ENCODE assay signal across 9 cellular contexts in the genomic region with DNA sequence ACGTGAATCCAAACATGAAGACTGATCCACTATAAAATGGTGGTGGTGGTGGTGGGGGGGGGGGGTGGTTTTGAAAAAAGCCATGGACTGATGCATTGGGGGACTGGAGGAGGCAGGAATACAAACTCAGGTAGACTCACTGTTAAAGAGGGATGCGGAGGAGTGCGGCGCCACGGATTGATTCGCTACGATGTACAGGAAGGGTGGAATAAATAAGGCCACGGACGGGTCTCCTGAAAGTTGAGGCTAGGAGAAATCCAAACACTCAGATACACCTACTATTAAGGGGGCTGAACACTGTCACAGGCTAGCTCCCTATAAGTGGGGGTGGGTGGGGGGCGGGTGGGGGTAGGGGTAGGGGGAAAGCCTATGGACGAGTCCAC. TPM values are rescaled to one million over a fixed set of nuclear protein-coding genes. Genes with fewer than 3 reads are reported as not detected.
A peak's percentile ranks its signal among the peaks of the same experiment; 100 is the strongest.
DNase-seq lines count a peak whose midpoint lies in the region; ATAC-seq and TF ChIP-seq lines count a peak whose summit lies in the region.
"Had no signal": no experiment of that assay in that cellular context is flagged by ENCODE, and none has a peak within 500 bp of the region (broad histone marks: within the 10 kb centered on the region; RNA-seq: fewer than 3 reads in every experiment).

No MANE protein-coding gene starts in this region.

- H3K27ac ChIP-seq in suprapubic skin: peak overlapping the region; percentile 89

- no peaks in the 10 kb centered on the region for H3K9me3 ChIP-seq in suprapubic skin

- peaks cover 52% of the 10 kb centered on the region for H3K36me3 Mint-ChIP-seq in T-helper 2 cell treated with Interferon-gamma antibody and Interleukin-4, amounts not matched to agents 5 μg/mL and 100 μg/mL, for 36 hours (ENCODE audit: low read depth)
- H3K36me3 Mint-ChIP-seq in activated T-helper 1 cell treated with anti-CD3 and anti-CD28 coated beads, Interleukin-12 subunit alpha, Interleukin-12 subunit beta, Interleukin-2, Interleukin-4 antibody, amounts not matched to agents 30 ng/mL and 10 ng/mL and 1 ng/mL, durations not matched to agents 14 hours and 24 hours and 36 hours (ENCODE audit: low read depth): peaks cover 59% of the 10 kb centered on the region
- peaks cover 0 to 9% (median 9%) of the 10 kb centered on the region in 3 donors for H3K36me3 Mint-ChIP-seq in immature natural killer cell

- DNase-seq in T-helper 2 cell treated with Interferon-gamma antibody and Interleukin-4, amounts not matched to agents 5 μg/mL and 100 μg/mL, for 36 hours (ENCODE audit: low spot score): no peak
- DNase-seq in T-helper 2 cell (no peak), immature natural killer cell (no peak), suprapubic skin (ENCODE audit: low spot score in 2 of 2) (no peak), COR-L47 (lab: John Stamatoyannopoulos, UW) (no peak)
- DNase-seq in activated T-helper 1 cell treated with anti-CD3 and anti-CD28 coated beads, Interleukin-12 subunit alpha, Interleukin-12 subunit beta, Interleukin-2, Interleukin-4 antibody, amounts not matched to agents 30 ng/mL and 10 ng/mL and 1 ng/mL, durations not matched to agents 14 hours and 24 hours and 36 hours (ENCODE audit: low spot score): no peak
- DNase-seq in activated CD8-positive, alpha-beta memory T cell treated with anti-CD3 and anti-CD28 coated beads, Interleukin-2, amount 50 U/mL, for 4 hours: no peak

- peak overlapping the region; percentile 65 for H3K4me3 ChIP-seq in suprapubic skin

- intact Hi-C loops in activated T-helper 1 cell treated with anti-CD3 and anti-CD28 coated beads, Interleukin-12 subunit alpha, Interleukin-12 subunit beta, Interleukin-2, Interleukin-4 antibody, amounts not matched to agents 30 ng/mL and 10 ng/mL and 1 ng/mL, durations not matched to agents 14 hours and 24 hours and 36 hours (cut with micrococcal nuclease): loop anchor here (1.0 to 10.0 kb wide), 11 partner anchors 9 to 1285 kb away; a partner anchor contains a TSS

- no peaks in the 10 kb centered on the region for H3K27me3 ChIP-seq in suprapubic skin

- H3K9me3 Mint-ChIP-seq in T-helper 2 cell treated with Interferon-gamma antibody and Interleukin-4, amounts not matched to agents 5 μg/mL and 100 μg/mL, for 36 hours: no peaks in the 10 kb centered on the region
- no peaks in the 10 kb centered on the region for H3K9me3 Mint-ChIP-seq in activated T-helper 1 cell treated with anti-CD3 and anti-CD28 coated beads, Interleukin-12 subunit alpha, Interleukin-12 subunit beta, Interleukin-2, Interleukin-4 antibody, amounts not matched to agents 30 ng/mL and 10 ng/mL and 1 ng/mL, durations not matched to agents 14 hours and 24 hours and 36 hours
- no peaks in the 10 kb centered on the region for H3K9me3 Mint-ChIP-seq in immature natural killer cell

- no peaks in the 10 kb centered on the region for H3K27me3 Mint-ChIP-seq in T-helper 2 cell treated with Interferon-gamma antibody and Interleukin-4, amounts not matched to agents 5 μg/mL and 100 μg/mL, for 36 hours (ENCODE audit: low read depth)
- H3K27me3 Mint-ChIP-seq in activated T-helper 1 cell treated with anti-CD3 and anti-CD28 coated beads, Interleukin-12 subunit alpha, Interleukin-12 subunit beta, Interleukin-2, Interleukin-4 antibody, amounts not matched to agents 30 ng/mL and 10 ng/mL and 1 ng/mL, durations not matched to agents 14 hours and 24 hours and 36 hours (ENCODE audit: insufficient read depth): no peaks in the 10 kb centered on the region
- H3K27me3 Mint-ChIP-seq in immature natural killer cell (ENCODE audit: low read depth in 3 of 3): peaks cover 4 to 13% (median 5%) of the 10 kb centered on the region in 3 donors

- peaks cover 37% of the 10 kb centered on the region for H3K4me1 Mint-ChIP-seq in T-helper 2 cell treated with Interferon-gamma antibody and Interleukin-4, amounts not matched to agents 5 μg/mL and 100 μg/mL, for 36 hours (ENCODE audit: low read depth)
- peaks cover 68% of the 10 kb centered on the region for H3K4me1 Mint-ChIP-seq in activated T-helper 1 cell treated with anti-CD3 and anti-CD28 coated beads, Interleukin-12 subunit alpha, Interleukin-12 subunit beta, Interleukin-2, Interleukin-4 antibody, amounts not matched to agents 30 ng/mL and 10 ng/mL and 1 ng/mL, durations not matched to agents 14 hours and 24 hours and 36 hours (ENCODE audit: low read depth)
- peaks cover 24 to 26% of the 10 kb centered on the region in 2 donors for H3K4me1 Mint-ChIP-seq in immature natural killer cell

- peaks cover 11% of the 10 kb centered on the region for H3K4me1 ChIP-seq in suprapubic skin

- WGBS in suprapubic skin: 29% methylated on average over 11 of the region's 11 CpGs

- no peak for TF ChIP-seq POLR2A in suprapubic skin (IDR thresholded peaks at IDR 0.05)

- TF ChIP-seq CTCF in suprapubic skin (IDR thresholded peaks at IDR 0.05): no peak

- H3K27ac Mint-ChIP-seq in T-helper 2 cell treated with Interferon-gamma antibody and Interleukin-4, amounts not matched to agents 5 μg/mL and 100 μg/mL, for 36 hours: peak overlapping the region; percentile 86
- peak overlapping the region; percentile 95 for H3K27ac Mint-ChIP-seq in activated T-helper 1 cell treated with anti-CD3 and anti-CD28 coated beads, Interleukin-12 subunit alpha, Interleukin-12 subunit beta, Interleukin-2, Interleukin-4 antibody, amounts not matched to agents 30 ng/mL and 10 ng/mL and 1 ng/mL, durations not matched to agents 14 hours and 24 hours and 36 hours
- H3K27ac Mint-ChIP-seq in immature natural killer cell: peak overlapping the region in 5 of 6 donors; percentile 51 to 94 (median 71)

- ATAC-seq in HG02870 (IDR thresholded peaks at IDR 0.05; ENCODE audit: unreplicated experiment): no peak

- H3K4me3 Mint-ChIP-seq in T-helper 2 cell treated with Interferon-gamma antibody and Interleukin-4, amounts not matched to agents 5 μg/mL and 100 μg/mL, for 36 hours: peak overlapping the region; percentile 91
- H3K4me3 Mint-ChIP-seq in activated T-helper 1 cell treated with anti-CD3 and anti-CD28 coated beads, Interleukin-12 subunit alpha, Interleukin-12 subunit beta, Interleukin-2, Interleukin-4 antibody, amounts not matched to agents 30 ng/mL and 10 ng/mL and 1 ng/mL, durations not matched to agents 14 hours and 24 hours and 36 hours: peak overlapping the region; percentile 95
- peak overlapping the region; percentile 83 to 98 (median 88) for H3K4me3 Mint-ChIP-seq in immature natural killer cell

- no peak for TF ChIP-seq EP300 in suprapubic skin (IDR thresholded peaks at IDR 0.05)

- peaks cover 5% of the 10 kb centered on the region for H3K36me3 ChIP-seq in suprapubic skin

RNA-seq across cellular contexts. Expression of a gene that starts 0.6 kb away (rescaled TPM):
- 99.3 TPM in 2 replicates for total RNA-seq in activated T-helper 1 cell treated with anti-CD3 and anti-CD28 coated beads, Interleukin-12 subunit alpha, Interleukin-12 subunit beta, Interleukin-2, Interleukin-4 antibody, amounts not matched to agents 30 ng/mL and 10 ng/mL and 1 ng/mL, durations not matched to agents 14 hours and 24 hours and 36 hours
- polyA plus RNA-seq in immature natural killer cell: 1 to 10 TPM; 8.4 to 9.4 (median 9.1) TPM
- 10 to 100 TPM; 18.3 to 32.1 (median 29.8) TPM for total RNA-seq in suprapubic skin

RNA-seq across cellular contexts. Expression of a gene that starts 9.2 kb away (rescaled TPM):
- total RNA-seq in activated T-helper 1 cell treated with anti-CD3 and anti-CD28 coated beads, Interleukin-12 subunit alpha, Interleukin-12 subunit beta, Interleukin-2, Interleukin-4 antibody, amounts not matched to agents 30 ng/mL and 10 ng/mL and 1 ng/mL, durations not matched to agents 14 hours and 24 hours and 36 hours: 163 and 173 TPM in 2 replicates
- 100 to 1,000 TPM; 179 to 256 (median 190) TPM for polyA plus RNA-seq in immature natural killer cell
- 100 to 1,000 TPM in 3 of 4 donors, 10 to 100 TPM in 1; 82.6 to 127 (median 118) TPM for total RNA-seq in suprapubic skin

RNA-seq across cellular contexts. Expression of a gene that starts 20.0 kb away (rescaled TPM):
- total RNA-seq in activated T-helper 1 cell treated with anti-CD3 and anti-CD28 coated beads, Interleukin-12 subunit alpha, Interleukin-12 subunit beta, Interleukin-2, Interleukin-4 antibody, amounts not matched to agents 30 ng/mL and 10 ng/mL and 1 ng/mL, durations not matched to agents 14 hours and 24 hours and 36 hours: 2.3 and 4.9 TPM in 2 replicates
- 10 to 100 TPM in 2 of 3 donors, 1 to 10 TPM in 1; 1.3 to 22.0 (median 13.3) TPM for polyA plus RNA-seq in immature natural killer cell
- total RNA-seq in suprapubic skin: 1 to 10 TPM; 1.1 to 4.5 (median 2.4) TPM

RNA-seq across cellular contexts. Expression of a gene that starts 30.1 kb away (rescaled TPM):
- 0.21 and 0.22 TPM in 2 replicates for total RNA-seq in activated T-helper 1 cell treated with anti-CD3 and anti-CD28 coated beads, Interleukin-12 subunit alpha, Interleukin-12 subunit beta, Interleukin-2, Interleukin-4 antibody, amounts not matched to agents 30 ng/mL and 10 ng/mL and 1 ng/mL, durations not matched to agents 14 hours and 24 hours and 36 hours
- polyA plus RNA-seq in immature natural killer cell: under 1 TPM in 1 of 3 donors, not detected in 2; 0.11 TPM
- 1 to 10 TPM in 1 of 4 donors, under 1 TPM in 2, not detected in 1; 0.34 to 2.2 (median 0.89) TPM for total RNA-seq in suprapubic skin
- total RNA-seq: HT1080 had no signal
